ENCODE assay signal across 31 cellular contexts in genomic region chr6:131225127-131225526, GRCh38.
"Had no signal": no experiment of that assay in that cellular context is flagged by ENCODE, and none has a peak within 500 bp of the region (broad histone marks: within the 10 kb centered on the region; RNA-seq: fewer than 3 reads in every experiment).

No MANE protein-coding gene starts in this region.

- H3K4me3 ChIP-seq: esophagus squamous epithelium, gastroesophageal sphincter, hepatocyte, left ventricle myocardium inferior, lung, mucosa of descending colon, ovary, right lobe of liver, stomach, suprapubic skin, tibial artery, upper lobe of right lung had no signal

- ATAC-seq: gastroesophageal sphincter; mucosa of descending colon; stimulated activated memory B cell treated with anti-CD40 and anti-IgM and Interleukin-4, amounts not matched to agents 10 μg/mL and 1 μg/mL and 100 μg/mL, for 72 hours; upper lobe of right lung had no signal

- H3K27ac ChIP-seq: epithelial cell of prostate, esophagus squamous epithelium, gastroesophageal sphincter, hepatocyte, left ventricle myocardium inferior, neutrophil, ovary, right lobe of liver, stomach, suprapubic skin, tibial artery, upper lobe of right lung, WERI-Rb-1 had no signal

- H3K36me3 ChIP-seq: neutrophil, ovary, right lobe of liver, WERI-Rb-1 had no signal

- H3K9me3 ChIP-seq: esophagus squamous epithelium, gastroesophageal sphincter, left ventricle myocardium inferior, mucosa of descending colon, neutrophil, ovary, right lobe of liver, stomach, suprapubic skin, tibial artery, upper lobe of right lung had no signal

- H3K27me3 ChIP-seq: esophagus squamous epithelium, gastroesophageal sphincter, hepatocyte, neutrophil, ovary, right lobe of liver, stomach, suprapubic skin, tibial artery, upper lobe of right lung had no signal

- DNase-seq: activated CD4-positive, alpha-beta memory T cell treated with anti-CD3 and anti-CD28 coated beads for 36 hours; activated CD4-positive, alpha-beta T cell treated with anti-CD3 and anti-CD28 coated beads, Interleukin-2, amount 10 ng/mL, durations not matched to agents 24 days and 14 days; activated CD4-positive, CD25-positive, alpha-beta regulatory T cell treated with anti-CD3 and anti-CD28 coated beads, Interleukin-2, amount 50 U/mL, for 72 hours; activated CD8-positive, alpha-beta memory T cell treated with anti-CD3 and anti-CD28 coated beads, Interleukin-2, amount 50 U/mL, for 4 hours; activated effector memory CD4-positive, alpha-beta T cell treated with anti-CD3 and anti-CD28 coated beads, Interleukin-2, amount 50 U/mL, for 16 hours; activated naive CD4-positive, alpha-beta T cell treated with anti-CD3 and anti-CD28 coated beads, Interleukin-2, amount 10 ng/mL, durations not matched to agents 7 days and 5 days; activated T-cell treated with anti-CD3 and anti-CD28 coated beads, Interleukin-2, amount 50 U/mL, for 1 hour; amniotic stem cell; effector CD8-positive, alpha-beta T cell; esophagus squamous epithelium; islet precursor cell; left ventricle myocardium inferior; mesendoderm; mucosa of descending colon; nephron progenitor cell; ovary; right lobe of liver; small intestine; stimulated activated CD4-positive, alpha-beta T cell treated with anti-CD3 and anti-CD28 coated beads, Interleukin-4, amount 100 ng/mL, for 24 hours; stomach; T1000; tibial artery; upper lobe of right lung; WERI-Rb-1 had no signal

- H3K4me1 ChIP-seq: esophagus squamous epithelium, gastroesophageal sphincter, left ventricle myocardium inferior, right lobe of liver, suprapubic skin, tibial artery, upper lobe of right lung had no signal

- H3K4me2 ChIP-seq: hepatocyte had no signal

- H2AFZ ChIP-seq: hepatocyte had no signal

- H3K79me2 ChIP-seq: hepatocyte had no signal
